Comparison of ENCODE assay signal across 2 cellular contexts in genomic region chr19:51086153-51086850, GRCh38.
A peak's percentile ranks its signal among the peaks of the same experiment; 100 is the strongest.
TF ChIP-seq lines count a peak whose summit lies in the region.

No MANE protein-coding gene starts in this region.

TF ChIP-seq in HEK293, 187 proteins besides CTCF, POLR2A, EP300 and RAD21:
- TF ChIP-seq ZFP3 (tag by site-specific recombination; IDR thresholded peaks at IDR 0.05; ENCODE audit: low read depth) (peak; percentile 73; the same call in 1 of the 2 replicates), ZNF423 (tag by site-specific recombination; IDR thresholded peaks at IDR 0.05) (no peak)

TF ChIP-seq in K562, 482 proteins besides CTCF, POLR2A, EP300 and RAD21:
- TF ChIP-seq PCBP2 (IDR thresholded peaks at IDR 0.05; ENCODE audit: low read depth, low read length, poor library complexity, severe bottlenecking) (no peak), MTF1 (CRISPR knock-in tag; IDR thresholded peaks at IDR 0.05; ENCODE audit: borderline replicate concordance) (no peak), TRIM25 (IDR thresholded peaks at IDR 0.05; ENCODE audit: borderline replicate concordance) (no peak), ZNF707 (CRISPR knock-in tag; conservative IDR thresholded peaks at IDR 0.05) (no peak), BDP1 (IDR thresholded peaks at IDR 0.05; ENCODE audit: insufficient read depth, insufficient read length) (no peak), USF2 (CRISPR knock-in tag; IDR thresholded peaks at IDR 0.05) (peak; percentile 36; the same call in 1 of the 2 replicates), HBP1 (CRISPR knock-in tag; IDR thresholded peaks at IDR 0.05) (no peak), ZBTB5 (IDR thresholded peaks at IDR 0.05) (no peak), ZC3H4 (CRISPR knock-in tag; IDR thresholded peaks at IDR 0.05; ENCODE audit: borderline replicate concordance) (no peak), ATF6 (CRISPR knock-in tag; IDR thresholded peaks at IDR 0.05) (no peak), PML (IDR thresholded peaks at IDR 0.05; ENCODE audit: low read length) (no peak), USF1 (CRISPR knock-in tag; IDR thresholded peaks at IDR 0.05) (peak; percentile 46; the same call in 1 of the 2 replicates), SMARCC2 (IDR thresholded peaks at IDR 0.05; ENCODE audit: low read depth) (no peak), TCFL5 (CRISPR knock-in tag; conservative IDR thresholded peaks at IDR 0.05) (no peak), ZFX (CRISPR knock-in tag; IDR thresholded peaks at IDR 0.05) (no peak), GTF3C2 (IDR thresholded peaks at IDR 0.05; ENCODE audit: borderline replicate concordance, extremely low read depth, insufficient read length) (no peak), PHB (CRISPR knock-in tag; IDR thresholded peaks at IDR 0.05) (no peak), ZBTB11 (CRISPR knock-in tag; IDR thresholded peaks at IDR 0.05) (no peak)
